Comparison of ENCODE assay signal across 26 cellular contexts in the genomic region with DNA sequence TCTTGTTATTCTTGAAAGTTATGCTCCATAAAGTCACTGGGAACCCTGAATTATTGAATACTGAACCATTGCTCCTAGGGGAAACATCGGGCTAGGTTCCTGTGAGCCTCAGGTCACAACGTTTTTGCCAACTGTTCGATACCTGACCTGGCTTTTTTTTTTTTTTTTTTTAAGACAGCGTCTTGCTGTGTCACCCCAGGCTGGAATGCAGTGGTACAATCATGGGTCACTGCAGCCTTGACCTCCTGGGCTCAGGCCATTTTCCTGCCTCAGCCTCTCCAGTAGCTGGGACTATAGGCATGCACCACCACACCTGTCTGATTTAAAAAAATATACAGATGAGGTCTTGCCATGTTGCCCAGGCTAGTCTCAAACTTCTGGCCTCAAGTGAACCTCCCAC.
"Had no signal": no experiment of that assay in that cellular context is flagged by ENCODE, and none has a peak within 500 bp of the region (broad histone marks: within the 10 kb centered on the region; RNA-seq: fewer than 3 reads in every experiment).

No MANE protein-coding gene starts in this region.

- H3K4me3 ChIP-seq: adrenal gland, body of pancreas, esophagus squamous epithelium, gastroesophageal sphincter had no signal

- ATAC-seq: activated CD4-positive, alpha-beta T cell treated with anti-CD3 and anti-CD28 coated beads for 36 hours; activated CD8-positive, alpha-beta memory T cell treated with anti-CD3 and anti-CD28 coated beads, Interleukin-2, amount 10 ng/mL, durations not matched to agents 7 days and 5 days; activated CD8-positive, alpha-beta T cell treated with anti-CD3 and anti-CD28 coated beads, Interleukin-2, amount 10 ng/mL, durations not matched to agents 7 days and 5 days; activated naive CD8-positive, alpha-beta T cell treated with anti-CD3 and anti-CD28 coated beads, Interleukin-2, amount 50 U/mL, for 24 hours; body of pancreas; effector memory CD8-positive, alpha-beta T cell; gastroesophageal sphincter had no signal

- H3K36me3 ChIP-seq: adrenal gland, esophagus squamous epithelium, gastroesophageal sphincter had no signal

- H3K27me3 ChIP-seq: adrenal gland, body of pancreas, esophagus squamous epithelium, gastroesophageal sphincter had no signal

- H3K9me3 ChIP-seq: adrenal gland, body of pancreas, esophagus squamous epithelium, gastroesophageal sphincter had no signal

- H3K27ac ChIP-seq: adrenal gland, body of pancreas had no signal

- DNase-seq: activated CD4-positive, alpha-beta memory T cell treated with anti-CD3 and anti-CD28 coated beads for 36 hours; activated CD4-positive, alpha-beta T cell treated with anti-CD3 and anti-CD28 coated beads for 36 hours; activated CD4-positive, alpha-beta T cell treated with anti-CD3 and anti-CD28 coated beads, Interleukin-2, amount 10 ng/mL, durations not matched to agents 24 days and 14 days; activated CD4-positive, CD25-positive, alpha-beta regulatory T cell; activated CD4-positive, CD25-positive, alpha-beta regulatory T cell treated with anti-CD3 and anti-CD28 coated beads, Interleukin-2, amount 50 U/mL, for 72 hours; activated CD8-positive, alpha-beta memory T cell treated with anti-CD3 and anti-CD28 coated beads, Interleukin-2, amount 50 U/mL, for 4 hours; activated CD8-positive, alpha-beta T cell treated with anti-CD3 and anti-CD28 coated beads, Interleukin-2, amount 10 ng/mL, durations not matched to agents 7 days and 5 days; activated effector memory CD4-positive, alpha-beta T cell treated with anti-CD3 and anti-CD28 coated beads, Interleukin-2, amount 50 U/mL, for 16 hours; activated naive CD4-positive, alpha-beta T cell treated with anti-CD3 and anti-CD28 coated beads for 36 hours; activated naive CD8-positive, alpha-beta T cell treated with anti-CD3 and anti-CD28 coated beads for 36 hours; activated naive CD8-positive, alpha-beta T cell treated with anti-CD3 and anti-CD28 coated beads, Interleukin-2, amount 50 U/mL, for 24 hours; activated T-cell treated with anti-CD3 and anti-CD28 coated beads, Interleukin-2, amount 50 U/mL, for 1 hour; activated T-cell treated with anti-CD3 and anti-CD28 coated beads, Interleukin-2, amount 50 U/mL, for 48 hours; aorta; body of pancreas; cortex of kidney; dermis blood vessel endothelial cell; effector CD4-positive, alpha-beta T cell; effector memory CD8-positive, alpha-beta T cell; esophagus squamous epithelium; foreskin melanocyte; T-helper 1 cell; T-helper 2 cell had no signal
